In genomic region chr14:101681795-101682194, GRCh38 we compare ENCODE assay signal across 7 cellular contexts.
"Had no signal": no experiment of that assay in that cellular context is flagged by ENCODE, and none has a peak within 500 bp of the region (broad histone marks: within the 10 kb centered on the region; RNA-seq: fewer than 3 reads in every experiment).

No MANE protein-coding gene starts in this region.

- ATAC-seq: GM12878 had no signal

- DNase-seq: GDM1, GF-D8 had no signal

- H3K4me3 ChIP-seq: GM12878 had no signal

- FAIRE-seq: GM12878, GM12891, GM12892, GM18507, GM19239 had no signal
